Comparison of ENCODE assay signal across 7 cellular contexts in the genomic region with DNA sequence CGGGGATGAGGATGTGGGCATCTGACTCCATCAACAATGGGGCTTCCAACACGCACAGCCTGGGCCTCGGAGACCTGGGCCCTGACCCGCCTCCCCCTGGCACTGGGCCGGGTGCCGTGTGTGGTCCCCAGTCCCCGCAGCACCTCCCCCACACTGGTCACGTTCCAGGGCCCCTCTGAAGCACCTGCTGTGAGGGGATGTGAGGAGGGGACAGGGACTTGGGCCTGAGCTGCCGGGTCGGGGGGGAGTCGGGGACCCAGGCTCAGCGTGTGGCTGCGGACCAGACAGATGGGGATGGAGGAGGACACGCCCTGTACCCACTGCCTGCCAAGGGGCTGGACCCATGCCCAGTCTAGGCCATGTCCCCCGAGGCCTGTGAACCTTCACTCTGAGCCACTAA. TPM values are rescaled to one million over a fixed set of nuclear protein-coding genes. Genes with fewer than 3 reads are reported as not detected.
A peak's percentile ranks its signal among the peaks of the same experiment; 100 is the strongest.
DNase-seq lines count a peak whose midpoint lies in the region; ATAC-seq, FAIRE-seq and TF ChIP-seq lines count a peak whose summit lies in the region.
"Not testable (repeated sequence)": the region's sequence is repeated elsewhere in the genome, so short reads cannot be mapped to it uniquely, and the experiment has no call there.

No MANE protein-coding gene starts in this region.

- not testable (repeated sequence) for H2AFZ ChIP-seq in Karpas-422 (ENCODE audit: low read length); OCI-LY1 (ENCODE audit: low read length); SU-DHL-6 (ENCODE audit: low read depth, low read length, severe bottlenecking); GM12878 (ENCODE audit: control insufficient read depth, low read depth, low read length)

- H3K4me3 ChIP-seq in Karpas-422 (ENCODE audit: low read length); OCI-LY1 (ENCODE audit: low read depth, low read length, poor library complexity, severe bottlenecking); SU-DHL-6 (ENCODE audit: insufficient read depth, low read length, poor library complexity, severe bottlenecking); GM12878: not testable (repeated sequence)

- H4K20me1 ChIP-seq in Karpas-422 (ENCODE audit: insufficient read depth, low read depth, low read length); OCI-LY1 (ENCODE audit: insufficient read depth, low read length); SU-DHL-6 (ENCODE audit: low read depth, low read length); GM12878 (ENCODE audit: control insufficient read depth, insufficient read depth): not testable (repeated sequence)

- not testable (repeated sequence) for H3K27me3 ChIP-seq in Karpas-422 (ENCODE audit: low read length); OCI-LY1 (ENCODE audit: insufficient read depth, low read length); SU-DHL-6 (ENCODE audit: low read length); GM12878 (replicated peaks in 1 of 2; ENCODE audit: control insufficient read depth in 2 of 2, insufficient read depth in 2 of 2, low read length in 1 of 2)

- ATAC-seq in GM12878, sciatic nerve: not testable (repeated sequence)
- peak; percentile 7 for ATAC-seq in stimulated activated naive CD8-positive, alpha-beta T cell treated with anti-CD3 and anti-CD28 coated beads, Interleukin-15, Interleukin-2, amounts not matched to agents 100 U/mL and 50 U/mL, for 24 hours

- intact Hi-C loops in GM12878 (cut with micrococcal nuclease; ENCODE audit: unreplicated experiment); sciatic nerve (cut with DNase I): not testable (repeated sequence)

- not testable (repeated sequence) for TF ChIP-seq RAD21 in GM12878 (IDR thresholded peaks at IDR 0.05; ENCODE audit: insufficient read depth, low read depth, low read length)

- in situ Hi-C loops in GM12878 (cut with MboI), result not testable (repeated sequence)

- H3K9me2 ChIP-seq in Karpas-422 (replicated peaks; ENCODE audit: insufficient read depth, low read length); OCI-LY1 (ENCODE audit: low read depth, low read length); SU-DHL-6 (replicated peaks; ENCODE audit: insufficient read depth, low read length): not testable (repeated sequence)

- not testable (repeated sequence) for H3F3A ChIP-seq in OCI-LY1 (ENCODE audit: insufficient read depth, low read length)
- H3F3A ChIP-seq in SU-DHL-6 (ENCODE audit: insufficient read depth), result peaks cover 48% of the 10 kb centered on the region

- H3K9ac ChIP-seq in Karpas-422 (ENCODE audit: low read length) (peak overlapping the region; percentile 84), OCI-LY1 (ENCODE audit: low read length) (peak overlapping the region; percentile 75; the same call in 1 of the 2 replicates), SU-DHL-6 (ENCODE audit: low read length) (peak overlapping the region; percentile 77)
- H3K9ac ChIP-seq in GM12878 (ENCODE audit: control insufficient read depth, insufficient read depth, low read length), result not testable (repeated sequence)

- FAIRE-seq in GM12878 (lab: Jason Lieb, UNC), result not testable (repeated sequence)

- SMC1A ChIA-PET in GM12878 (lab: Charles Lee; ENCODE audit: uncharacterized antibody, unreplicated experiment), result not testable (repeated sequence)

- WGBS in GM12878 (ENCODE audit: insufficient coverage, insufficient replicate concordance, low lambda C conversion rate, missing lambda C conversion rate), result 0% methylated on average over 1 of the region's 15 CpGs

- not testable (repeated sequence) for BruUV-seq in GM12878 (replicated peaks; lab: Mats Ljungman, UMichigan)

- not testable (repeated sequence) for H3K79me2 ChIP-seq in Karpas-422 (ENCODE audit: low read length); OCI-LY1 (ENCODE audit: insufficient read depth, low read length)
- H3K79me2 ChIP-seq in SU-DHL-6 (ENCODE audit: insufficient read depth, low read length) (peaks cover 14% of the 10 kb centered on the region), GM12878 (ENCODE audit: control insufficient read depth, insufficient read depth, low read length) (peaks cover 27% of the 10 kb centered on the region)

- not testable (repeated sequence) for H3K9me3 ChIP-seq in Karpas-422 (ENCODE audit: low read length); OCI-LY1 (ENCODE audit: low read length); SU-DHL-6 (ENCODE audit: insufficient read depth, low read length); GM12878 (replicated peaks; ENCODE audit: control insufficient read depth, insufficient read depth, low read length)

- TF ChIP-seq EP300 in GM12878 (IDR thresholded peaks at IDR 0.05; ENCODE audit: borderline replicate concordance in 1 of 2, control insufficient read depth in 1 of 2, low read depth in 2 of 2, low read length in 2 of 2), result not testable (repeated sequence)

- H3K4me1 ChIP-seq in Karpas-422 (ENCODE audit: low read length) (peaks cover 87% of the 10 kb centered on the region), OCI-LY1 (ENCODE audit: insufficient read depth, low read length, severe bottlenecking) (peaks cover 88% of the 10 kb centered on the region), GM12878 (ENCODE audit: control insufficient read depth, insufficient read depth, low read length) (peaks cover 61% of the 10 kb centered on the region)

- CTCF ChIA-PET in GM12878 (lab: Yijun Ruan, JAX), result not testable (repeated sequence)

- H3K4me2 ChIP-seq in Karpas-422 (ENCODE audit: low read depth, low read length, poor library complexity, severe bottlenecking), result peak overlapping the region; percentile 64
- not testable (repeated sequence) for H3K4me2 ChIP-seq in OCI-LY1 (ENCODE audit: low read length); SU-DHL-6 (ENCODE audit: low read depth, low read length, poor library complexity, severe bottlenecking); GM12878 (ENCODE audit: control insufficient read depth, insufficient read depth)

- peak overlapping the region; percentile 96 for H3K27ac ChIP-seq in Karpas-422 (ENCODE audit: low read length)
- peak overlapping the region; percentile 97 for H3K27ac ChIP-seq in OCI-LY1 (ENCODE audit: low read depth, low read length, poor library complexity, severe bottlenecking)
- peak overlapping the region; percentile 97 for H3K27ac ChIP-seq in SU-DHL-6 (ENCODE audit: low read depth, low read length)
- peak overlapping the region; percentile 68 for H3K27ac ChIP-seq in GM12878 (ENCODE audit: control insufficient read depth, insufficient read depth)

- H3K36me3 ChIP-seq in Karpas-422 (ENCODE audit: insufficient read depth, low read length); OCI-LY1 (ENCODE audit: insufficient read depth, low read length); SU-DHL-6 (ENCODE audit: low read length); GM12878 (ENCODE audit: control insufficient read depth in 2 of 2, insufficient read depth in 2 of 2, low read length in 1 of 2): not testable (repeated sequence)

- POLR2A ChIA-PET in GM12878 (lab: Charles Lee), result not testable (repeated sequence)

- TF ChIP-seq CTCF in OCI-LY1 (IDR thresholded peaks at IDR 0.05; ENCODE audit: low read length); SU-DHL-6 (IDR thresholded peaks at IDR 0.05; ENCODE audit: insufficient read depth, low read length, poor library complexity, severe bottlenecking); GM12878 (IDR thresholded peaks at IDR 0.05 in 2 of 3, conservative IDR thresholded peaks at IDR 0.05 in 1 of 3; ENCODE audit: control insufficient read depth in 2 of 3, extremely low read depth in 1 of 3, insufficient read depth in 1 of 3, low read depth in 3 of 3, low read length in 3 of 3): not testable (repeated sequence)

- DNase-seq in Karpas-422, result peak; percentile 74
- not testable (repeated sequence) for DNase-seq in GM12878 (ENCODE audit: low read depth, low spot score); stimulated activated naive CD8-positive, alpha-beta T cell treated with anti-CD3 and anti-CD28 coated beads, Interleukin-15, Interleukin-2, amounts not matched to agents 100 U/mL and 50 U/mL, for 24 hours
- peak; percentile 22 for DNase-seq in mesenteric fat pad (ENCODE audit: low spot score)
- DNase-seq in sciatic nerve (ENCODE audit: low spot score), result peak; percentile 42

- RAD21 ChIA-PET in GM12878 (lab: Charles Lee; ENCODE audit: unreplicated experiment), result not testable (repeated sequence)

- not testable (repeated sequence) for TF ChIP-seq POLR2A in GM12878 (IDR thresholded peaks at IDR 0.05; ENCODE audit: low read depth, low read length)

RNA-seq across cellular contexts. Expression of a gene that starts 45.7 kb away (rescaled TPM):
- 0.18 TPM in 1 of 2 replicates, not detected in the other for total RNA-seq in Karpas-422 (2014; rRNA removed; shearing (Covaris generic); ENCODE audit: low replicate concordance)
- 2.2 and 2.7 TPM in 2 replicates for total RNA-seq in GM12878 (2013; cell fraction: nucleolus; rRNA removed)
- total RNA-seq in GM12878 (2014; rRNA removed), result 4.9 and 6.6 TPM in 2 replicates
- 0.09 and 0.13 TPM in 2 replicates for total RNA-seq in GM12878 (2014; rRNA removed; fragmentation: Illumina TruSeq; extraction: Trizol)
- 3.2 and 3.4 TPM in 2 replicates for total RNA-seq in GM12878 (2021)
- polyA plus RNA-seq in GM12878 (2011; ENCODE audit: low read depth), result not detected
- polyA plus RNA-seq in GM12878 (2011; rRNA removed), result 0.04 TPM in 1 of 2 replicates, not detected in the other
- 0.13 TPM in 1 of 2 replicates, not detected in the other for polyA plus RNA-seq in GM12878 (2011; cell fraction: cytosol; rRNA removed)
- polyA plus RNA-seq in GM12878 (2011; cell fraction: nucleus; rRNA removed), result 0.07 and 0.12 TPM in 2 replicates
- polyA plus RNA-seq in GM12878 (2012), result 0.30 and 0.35 TPM in 2 replicates
- not detected in 2 replicates for polyA plus RNA-seq in GM12878 (2014; fragmentation: Illumina TruSeq; extraction: Trizol)
- polyA plus RNA-seq in GM12878 (2014; fragmentation: Nextera tagmentation; extraction: Ambion mirVana), result under 1 TPM in 1 of 2 experiments, not detected in 1; 0.27 TPM
- 3.1 and 4.9 TPM in 2 replicates for polyA plus RNA-seq in GM12878 (2014; rRNA removed)
- 1 to 10 TPM in 1 of 2 experiments, under 1 TPM in 1; 0.49 to 1.9 TPM for polyA plus RNA-seq in GM12878 (2016; fragmentation: Nextera tagmentation; extraction: Ambion mirVana)
- not detected in 2 replicates for polyA minus RNA-seq in GM12878 (2011; rRNA and poly(A)+ RNA removed)
- polyA minus RNA-seq in GM12878 (2011; cell fraction: cytosol; rRNA and poly(A)+ RNA removed), result not detected in 2 replicates
- polyA minus RNA-seq in GM12878 (2011; cell fraction: nucleus; rRNA and poly(A)+ RNA removed), result 0.12 and 0.29 TPM in 2 replicates
- 2.1 TPM for total RNA-seq in mesenteric fat pad
- total RNA-seq in sciatic nerve, result 8.7 TPM
